Comparison of ENCODE assay signal across 29 cellular contexts in genomic region chr14:20857207-20857606, GRCh38. TPM values are rescaled to one million over a fixed set of nuclear protein-coding genes. Genes with fewer than 3 reads are reported as not detected.
"Had no signal": no experiment of that assay in that cellular context is flagged by ENCODE, and none has a peak within 500 bp of the region (broad histone marks: within the 10 kb centered on the region; RNA-seq: fewer than 3 reads in every experiment).

No MANE protein-coding gene starts in this region.

- H3K9ac ChIP-seq: neural progenitor cell had no signal

- H3K4me3 Mint-ChIP-seq: activated CD4-positive, alpha-beta T cell treated with anti-CD3 and anti-CD28 coated beads, Interleukin-2, amount 10 ng/mL, durations not matched to agents 24 days and 14 days; activated CD8-positive, alpha-beta T cell treated with anti-CD3 and anti-CD28 coated beads for 36 hours; activated naive CD4-positive, alpha-beta T cell treated with anti-CD3 and anti-CD28 coated beads, Interleukin-2, amount 50 U/mL, for 24 hours; activated naive CD8-positive, alpha-beta T cell treated with anti-CD3 and anti-CD28 coated beads, Interleukin-2, amount 50 U/mL, for 24 hours; activated T-cell treated with anti-CD3 and anti-CD28 coated beads, Interleukin-2, amount 50 U/mL, for 4 hours; immature natural killer cell; memory B cell; natural killer cell; neural progenitor cell; stimulated activated effector memory CD8-positive, alpha-beta T cell treated with anti-CD3 and anti-CD28 coated beads, Interleukin-12 subunit alpha, Interleukin-12 subunit beta, amount 100 ng/mL, for 72 hours; stimulated activated naive CD8-positive, alpha-beta T cell treated with anti-CD3 and anti-CD28 coated beads, Interleukin-15, Interleukin-2, amounts not matched to agents 100 ng/mL and 50 ng/mL, for 24 hours; T-helper 1 cell treated with Interleukin-12 subunit alpha and Interleukin-12 subunit beta and Interleukin-4 antibody, amounts not matched to agents 30 μg/mL and 1 μg/mL, for 36 hours had no signal

- H3K4me1 ChIP-seq: uterus had no signal

- H3K9me3 Mint-ChIP-seq: activated CD4-positive, alpha-beta T cell treated with anti-CD3 and anti-CD28 coated beads, Interleukin-2, amount 10 ng/mL, durations not matched to agents 24 days and 14 days; activated CD8-positive, alpha-beta T cell treated with anti-CD3 and anti-CD28 coated beads for 36 hours; activated naive CD4-positive, alpha-beta T cell treated with anti-CD3 and anti-CD28 coated beads, Interleukin-2, amount 50 U/mL, for 24 hours; activated naive CD8-positive, alpha-beta T cell treated with anti-CD3 and anti-CD28 coated beads, Interleukin-2, amount 50 U/mL, for 24 hours; activated T-cell treated with anti-CD3 and anti-CD28 coated beads, Interleukin-2, amount 50 U/mL, for 4 hours; activated T-helper 2 cell treated with anti-CD3 and anti-CD28 coated beads, Interferon-gamma antibody, Interleukin-2, Interleukin-4, amounts not matched to agents 10 μg/mL and 5 μg/mL and 100 μg/mL, durations not matched to agents 14 hours and 24 hours and 36 hours; immature natural killer cell; memory B cell; natural killer cell; neural progenitor cell; stimulated activated effector memory CD8-positive, alpha-beta T cell treated with anti-CD3 and anti-CD28 coated beads, Interleukin-12 subunit alpha, Interleukin-12 subunit beta, amount 100 ng/mL, for 72 hours; stimulated activated naive CD8-positive, alpha-beta T cell treated with anti-CD3 and anti-CD28 coated beads, Interleukin-15, Interleukin-2, amounts not matched to agents 100 ng/mL and 50 ng/mL, for 24 hours; T-helper 1 cell treated with Interleukin-12 subunit alpha and Interleukin-12 subunit beta and Interleukin-4 antibody, amounts not matched to agents 30 μg/mL and 1 μg/mL, for 36 hours; type B pancreatic cell had no signal

- H3K27ac ChIP-seq: gastroesophageal sphincter, neural progenitor cell, skin epidermis, thoracic aorta, uterus had no signal

- H3K27ac Mint-ChIP-seq: activated CD4-positive, alpha-beta T cell treated with anti-CD3 and anti-CD28 coated beads, Interleukin-2, amount 10 ng/mL, durations not matched to agents 24 days and 14 days; activated CD8-positive, alpha-beta T cell treated with anti-CD3 and anti-CD28 coated beads for 36 hours; activated naive CD4-positive, alpha-beta T cell treated with anti-CD3 and anti-CD28 coated beads, Interleukin-2, amount 50 U/mL, for 24 hours; activated naive CD8-positive, alpha-beta T cell treated with anti-CD3 and anti-CD28 coated beads, Interleukin-2, amount 50 U/mL, for 24 hours; activated T-helper 2 cell treated with anti-CD3 and anti-CD28 coated beads, Interferon-gamma antibody, Interleukin-2, Interleukin-4, amounts not matched to agents 10 μg/mL and 5 μg/mL and 100 μg/mL, durations not matched to agents 14 hours and 24 hours and 36 hours; immature natural killer cell; memory B cell; natural killer cell; neural progenitor cell; stimulated activated effector memory CD8-positive, alpha-beta T cell treated with anti-CD3 and anti-CD28 coated beads, Interleukin-12 subunit alpha, Interleukin-12 subunit beta, amount 100 ng/mL, for 72 hours; stimulated activated naive CD8-positive, alpha-beta T cell treated with anti-CD3 and anti-CD28 coated beads, Interleukin-15, Interleukin-2, amounts not matched to agents 100 ng/mL and 50 ng/mL, for 24 hours; T-helper 1 cell treated with Interleukin-12 subunit alpha and Interleukin-12 subunit beta and Interleukin-4 antibody, amounts not matched to agents 30 μg/mL and 1 μg/mL, for 36 hours; type B pancreatic cell had no signal

- H3K4me1 Mint-ChIP-seq: activated naive CD4-positive, alpha-beta T cell treated with anti-CD3 and anti-CD28 coated beads, Interleukin-2, amount 50 U/mL, for 24 hours; activated naive CD8-positive, alpha-beta T cell treated with anti-CD3 and anti-CD28 coated beads, Interleukin-2, amount 50 U/mL, for 24 hours; immature natural killer cell; neural progenitor cell; stimulated activated effector memory CD8-positive, alpha-beta T cell treated with anti-CD3 and anti-CD28 coated beads, Interleukin-12 subunit alpha, Interleukin-12 subunit beta, amount 100 ng/mL, for 72 hours had no signal

- H3K36me3 Mint-ChIP-seq: activated naive CD4-positive, alpha-beta T cell treated with anti-CD3 and anti-CD28 coated beads, Interleukin-2, amount 50 U/mL, for 24 hours; immature natural killer cell; natural killer cell; neural progenitor cell; stimulated activated effector memory CD8-positive, alpha-beta T cell treated with anti-CD3 and anti-CD28 coated beads, Interleukin-12 subunit alpha, Interleukin-12 subunit beta, amount 100 ng/mL, for 72 hours; type B pancreatic cell had no signal

- H3K4me2 ChIP-seq: neural progenitor cell had no signal

- H3K4me3 ChIP-seq: gastroesophageal sphincter, neural progenitor cell, skin epidermis, thoracic aorta, uterus had no signal

- H3K9me3 ChIP-seq: gastroesophageal sphincter, thoracic aorta, uterus had no signal

- H3K27me3 ChIP-seq: uterus had no signal

- H3K36me3 ChIP-seq: gastroesophageal sphincter, neural progenitor cell, thoracic aorta, uterus had no signal

- DNase-seq: cortex of kidney, kidney, T1000 had no signal

RNA-seq across cellular contexts. Expression of gene RNASE3, which starts 34.0 kb away (rescaled TPM):
- total RNA-seq: activated CD4-positive, alpha-beta T cell treated with anti-CD3 and anti-CD28 coated beads, Interleukin-2, amount 10 ng/mL, durations not matched to agents 24 days and 14 days; activated CD8-positive, alpha-beta T cell treated with anti-CD3 and anti-CD28 coated beads for 36 hours; activated T-cell treated with anti-CD3 and anti-CD28 coated beads, Interleukin-2, amount 50 U/mL, for 4 hours; activated T-helper 2 cell treated with anti-CD3 and anti-CD28 coated beads, Interferon-gamma antibody, Interleukin-2, Interleukin-4, amounts not matched to agents 10 μg/mL and 5 μg/mL and 100 μg/mL, durations not matched to agents 14 hours and 24 hours and 36 hours; chondrocyte; endothelial cell of umbilical vein; fibroblast of lung; fibroblast of villous mesenchyme; gastroesophageal sphincter; left colon; lower leg skin; omental fat pad; subcutaneous adipose tissue; thoracic aorta; uterus had no signal

RNA-seq across cellular contexts. Expression of gene RNASE1, which starts 54.6 kb away (rescaled TPM):
- total RNA-seq: activated CD4-positive, alpha-beta T cell treated with anti-CD3 and anti-CD28 coated beads, Interleukin-2, amount 10 ng/mL, durations not matched to agents 24 days and 14 days; activated CD8-positive, alpha-beta T cell treated with anti-CD3 and anti-CD28 coated beads for 36 hours; activated T-helper 2 cell treated with anti-CD3 and anti-CD28 coated beads, Interferon-gamma antibody, Interleukin-2, Interleukin-4, amounts not matched to agents 10 μg/mL and 5 μg/mL and 100 μg/mL, durations not matched to agents 14 hours and 24 hours and 36 hours; fibroblast of lung; fibroblast of villous mesenchyme; natural killer cell had no signal
